Comparison of ENCODE assay signal across 8 cellular contexts in the genomic region with DNA sequence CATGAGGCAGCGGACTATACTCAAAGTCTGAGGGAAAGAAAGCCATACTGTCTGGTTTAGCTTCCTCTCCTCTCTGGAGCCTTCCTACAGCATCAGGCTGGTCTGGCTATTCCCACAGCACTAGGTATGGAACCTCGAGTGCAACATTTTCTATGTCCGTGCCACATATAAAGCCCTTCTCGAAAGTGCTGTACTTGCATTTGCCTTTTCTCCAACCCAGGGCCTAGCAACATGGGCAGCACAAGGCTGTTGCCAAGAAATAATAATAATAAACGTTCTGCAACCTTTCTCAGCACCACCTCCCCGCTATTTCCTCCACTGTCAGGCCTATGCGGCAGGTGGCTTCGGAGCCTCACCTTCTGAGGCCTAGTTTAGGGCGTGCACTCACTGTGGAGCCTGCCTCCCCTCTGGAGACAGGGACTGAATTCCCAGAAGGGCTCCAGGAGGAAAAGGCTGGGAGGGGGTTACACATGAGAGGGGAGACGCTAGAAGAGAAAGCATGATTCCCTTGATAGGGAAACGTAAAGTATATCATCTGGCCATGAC. TPM values are rescaled to one million over a fixed set of nuclear protein-coding genes. Genes with fewer than 3 reads are reported as not detected.
DNase-seq lines count a peak whose midpoint lies in the region; ATAC-seq, FAIRE-seq and TF ChIP-seq lines count a peak whose summit lies in the region.

No MANE protein-coding gene starts in this region.

- H3K27ac ChIP-seq in GM23338 (ENCODE audit: low read depth) (no peak overlapping the region), lower lobe of right lung (peak overlapping the region; percentile 93), urinary bladder (ENCODE audit: low read depth) (no peak overlapping the region)

- H3K4me3 Mint-ChIP-seq in GM23338 = peak overlapping the region; percentile 98

- H3K27me3 Mint-ChIP-seq in GM23338 (ENCODE audit: insufficient read depth, low read depth, poor library complexity) = peaks cover 6% of the 10 kb centered on the region

- H3K36me3 Mint-ChIP-seq in GM23338 (ENCODE audit: low read depth) = peaks cover 37% of the 10 kb centered on the region

- peaks cover 22% of the 10 kb centered on the region for H3K79me2 ChIP-seq in GM23338 (replicated peaks; ENCODE audit: insufficient read depth)

- H3K27me3 ChIP-seq in GM23338 (ENCODE audit: insufficient read depth) (no peaks in the 10 kb centered on the region), bronchial epithelial cell (ENCODE audit: control insufficient read depth, insufficient read depth, low read length) (no peaks in the 10 kb centered on the region), lower lobe of right lung (ENCODE audit: low read depth) (no peaks in the 10 kb centered on the region)

- WGBS in urinary bladder = 17% methylated on average over 11 of the region's 11 CpGs

- no peaks in the 10 kb centered on the region; the same call in 1 of the 2 replicates for H3K4me1 ChIP-seq in ES-I3 (ENCODE audit: insufficient read depth, low read length)
- 0 out of 2 replicates have a peak, but pooled peaks cover 5% of the 10 kb centered on the region for H3K4me1 ChIP-seq in GM23338 (ENCODE audit: insufficient read depth)
- peaks cover 21% of the 10 kb centered on the region for H3K4me1 ChIP-seq in lower lobe of right lung
- H3K4me1 ChIP-seq in urinary bladder (ENCODE audit: insufficient read depth) = no peaks in the 10 kb centered on the region

- peak overlapping the region; percentile 88; the same call in 1 of the 2 replicates for H2AFZ ChIP-seq in GM23338

- no peaks in the 10 kb centered on the region for H3K9me3 ChIP-seq in ES-I3 (ENCODE audit: control insufficient read depth, insufficient read depth, low read length)
- H3K9me3 ChIP-seq in lower lobe of right lung = no peaks in the 10 kb centered on the region

- ATAC-seq in GM23338 = peak; percentile 28
- ATAC-seq in lower lobe of right lung = peak; percentile 32 to 59

- H3K9me3 Mint-ChIP-seq in GM23338 = no peaks in the 10 kb centered on the region

- DNase-seq in GM23338 (ENCODE audit: low spot score) = no peak
- peak; percentile 13 for DNase-seq in NCI-H128 (lab: John Stamatoyannopoulos, UW; ENCODE audit: unreplicated experiment)
- DNase-seq in bronchial epithelial cell (ENCODE audit: low read depth) = no peak
- DNase-seq in lower lobe of right lung = no peak
- DNase-seq in activated gamma-delta T cell treated with Interleukin-2 at 50 U/mL for 16 hours = no peak
- DNase-seq in NCI-H82 treated with DMSO at 0.1 percent for 48 hours (lab: John Stamatoyannopoulos, UW; ENCODE audit: unreplicated experiment) = no peak

- H3K36me3 ChIP-seq in ES-I3 (ENCODE audit: insufficient read depth, low read length) (peaks cover 27% of the 10 kb centered on the region), GM23338 (ENCODE audit: insufficient read depth) (peaks cover 32% of the 10 kb centered on the region; the same call in 1 of the 2 replicates), bronchial epithelial cell (ENCODE audit: control insufficient read depth, insufficient read depth, low read length) (peaks cover 20% of the 10 kb centered on the region), lower lobe of right lung (peaks cover 41% of the 10 kb centered on the region), urinary bladder (ENCODE audit: insufficient read depth) (no peaks in the 10 kb centered on the region)

- H3K9me2 ChIP-seq in GM23338 (ENCODE audit: insufficient read depth) = no peaks in the 10 kb centered on the region

- H3F3A ChIP-seq in GM23338 (replicated peaks; ENCODE audit: low read depth) = no peaks in the 10 kb centered on the region

- TF ChIP-seq CTCF in GM23338 (conservative IDR thresholded peaks at IDR 0.05; ENCODE audit: low read depth in 2 of 2) = no peak
- no peak for TF ChIP-seq CTCF in bronchial epithelial cell (IDR thresholded peaks at IDR 0.05; ENCODE audit: insufficient read depth, low read length, severe bottlenecking)
- TF ChIP-seq CTCF in lower lobe of right lung (IDR thresholded peaks at IDR 0.05) = no peak

- H3K27ac Mint-ChIP-seq in GM23338 = peak overlapping the region; percentile 97

- peak overlapping the region; percentile 96 for H3K4me3 ChIP-seq in GM23338
- H3K4me3 ChIP-seq in bronchial epithelial cell (ENCODE audit: low read depth, low read length) = peak overlapping the region; percentile 92
- peak overlapping the region; percentile 98 for H3K4me3 ChIP-seq in lower lobe of right lung
- peak overlapping the region; percentile 86 for H3K4me3 ChIP-seq in urinary bladder (ENCODE audit: low read depth, low read length)

- peaks cover 7% of the 10 kb centered on the region; the same call in 1 of the 2 replicates for H4K20me1 ChIP-seq in GM23338 (replicated peaks; ENCODE audit: insufficient read depth)

- no peak for FAIRE-seq in bronchial epithelial cell (lab: Jason Lieb, UNC)

- peaks cover 12% of the 10 kb centered on the region; the same call in 2 of the 3 replicates for H3K4me1 Mint-ChIP-seq in GM23338

- H3K9ac ChIP-seq in ES-I3 (ENCODE audit: low read depth, low read length) = peak overlapping the region; percentile 88

- peak overlapping the region; percentile 99 for H3K4me2 ChIP-seq in GM23338

- intact Hi-C loops in lower lobe of right lung (cut with DNase I) = no loop called here

TF ChIP-seq in GM23338, 12 proteins besides CTCF, POLR2A, EP300 and RAD21:
- no peak for TF ChIP-seq EZH2 (IDR thresholded peaks at IDR 0.05; ENCODE audit: low read depth, unreplicated experiment)

RNA-seq across cellular contexts. Expression of gene MED10, which starts 0.7 kb away (rescaled TPM):
- total RNA-seq in GM23338 (2014; rRNA removed; shearing (Covaris generic)) = 9.0 and 16.0 TPM in 2 replicates
- polyA plus RNA-seq in GM23338 (2016; fragmentation: Nextera tagmentation; extraction: Ambion mirVana) = 58.1 and 62.2 TPM in 2 replicates
- total RNA-seq in bronchial epithelial cell = 13.2 and 16.3 TPM in 2 replicates
- 30.3 TPM for total RNA-seq in lower lobe of right lung
- total RNA-seq in urinary bladder = 15.1 TPM
- 44.7 TPM for polyA plus RNA-seq in urinary bladder
